1 cellular context compared by ENCODE assay signal in genomic region chr17:80481284-80482057, GRCh38.
TF ChIP-seq lines count a peak whose summit lies in the region.

No MANE protein-coding gene starts in this region.

TF ChIP-seq in HepG2, 621 proteins besides CTCF, POLR2A, EP300 and RAD21 (continued from another document):
- TF ChIP-seq ZNF687 (CRISPR knock-in tag; IDR thresholded peaks at IDR 0.05): peak; percentile 40
- TF ChIP-seq ZNF678 (CRISPR knock-in tag; IDR thresholded peaks at IDR 0.05): no peak
